Comparison of ENCODE assay signal across 11 cellular contexts in genomic region chr7:131123991-131124629, GRCh38.
A peak's percentile ranks its signal among the peaks of the same experiment; 100 is the strongest.
DNase-seq lines count a peak whose midpoint lies in the region; ATAC-seq and TF ChIP-seq lines count a peak whose summit lies in the region.
"Had no signal": no experiment of that assay in that cellular context is flagged by ENCODE, and none has a peak within 500 bp of the region (broad histone marks: within the 10 kb centered on the region; RNA-seq: fewer than 3 reads in every experiment).

No MANE protein-coding gene starts in this region.

- no peaks in the 10 kb centered on the region for H3K27me3 ChIP-seq in left lung

- DNase-seq in T-helper 17 cell (no peak), occipital lobe (lab: John Stamatoyannopoulos, UW) (no peak), left lung (no peak), NCI-H2227 treated with DMSO at 0.1 percent for 48 hours (lab: John Stamatoyannopoulos, UW) (no peak), SKM-1 (lab: John Stamatoyannopoulos, UW; ENCODE audit: unreplicated experiment) (no peak)
- DNase-seq: activated CD4-positive, alpha-beta T cell treated with anti-CD3 and anti-CD28 coated beads for 36 hours; foreskin melanocyte; NK-92 treated with Interleukin-12 subunit alpha and Interleukin-12 subunit beta, amount 100 ng/mL, for 24 hours had no signal

- peak; percentile 84 for ATAC-seq in GM18508 (IDR thresholded peaks at IDR 0.05; ENCODE audit: insufficient read depth, unreplicated experiment)
- peak; percentile 89 for ATAC-seq in GM21447 (IDR thresholded peaks at IDR 0.05; ENCODE audit: unreplicated experiment)
- ATAC-seq in HG03159 (IDR thresholded peaks at IDR 0.05; ENCODE audit: unreplicated experiment), result peak; percentile 88
- peak; percentile 72 for ATAC-seq in T-helper 17 cell
- no peak for ATAC-seq in left lung
- ATAC-seq: activated CD4-positive, alpha-beta T cell treated with anti-CD3 and anti-CD28 coated beads for 36 hours had no signal

- no peaks in the 10 kb centered on the region for H3K36me3 ChIP-seq in left lung

- no peaks in the 10 kb centered on the region for H3K4me1 ChIP-seq in left lung

- H3K27me3 Mint-ChIP-seq in T-helper 17 cell, result no peaks in the 10 kb centered on the region
- H3K27me3 Mint-ChIP-seq: activated CD4-positive, alpha-beta T cell treated with anti-CD3 and anti-CD28 coated beads for 36 hours had no signal

- H3K27ac ChIP-seq in left lung, result no peak overlapping the region

- peaks cover 12% of the 10 kb centered on the region for H3K4me1 Mint-ChIP-seq in T-helper 17 cell
- H3K4me1 Mint-ChIP-seq: activated CD4-positive, alpha-beta T cell treated with anti-CD3 and anti-CD28 coated beads for 36 hours had no signal

- no peak for TF ChIP-seq CTCF in left lung (IDR thresholded peaks at IDR 0.05)

- H3K27ac Mint-ChIP-seq in T-helper 17 cell, result peak overlapping the region; percentile 3
- H3K27ac Mint-ChIP-seq: activated CD4-positive, alpha-beta T cell treated with anti-CD3 and anti-CD28 coated beads for 36 hours had no signal

- peaks cover 2% of the 10 kb centered on the region for H3K36me3 Mint-ChIP-seq in T-helper 17 cell (ENCODE audit: low read depth)

- H3K4me3 Mint-ChIP-seq in T-helper 17 cell, result no peak overlapping the region
- H3K4me3 Mint-ChIP-seq: activated CD4-positive, alpha-beta T cell treated with anti-CD3 and anti-CD28 coated beads for 36 hours had no signal

- H3K9me3 ChIP-seq in T-helper 17 cell (ENCODE audit: control insufficient read depth, low read length, poor library complexity, severe bottlenecking) (no peaks in the 10 kb centered on the region), left lung (peaks cover 0 to 6% of the 10 kb centered on the region in 2 donors)

- intact Hi-C loops in left lung (cut with DNase I), result no loop called here

- no peak overlapping the region for H3K4me3 ChIP-seq in left lung
